Comparison of ENCODE assay signal across 19 cellular contexts in the genomic region with DNA sequence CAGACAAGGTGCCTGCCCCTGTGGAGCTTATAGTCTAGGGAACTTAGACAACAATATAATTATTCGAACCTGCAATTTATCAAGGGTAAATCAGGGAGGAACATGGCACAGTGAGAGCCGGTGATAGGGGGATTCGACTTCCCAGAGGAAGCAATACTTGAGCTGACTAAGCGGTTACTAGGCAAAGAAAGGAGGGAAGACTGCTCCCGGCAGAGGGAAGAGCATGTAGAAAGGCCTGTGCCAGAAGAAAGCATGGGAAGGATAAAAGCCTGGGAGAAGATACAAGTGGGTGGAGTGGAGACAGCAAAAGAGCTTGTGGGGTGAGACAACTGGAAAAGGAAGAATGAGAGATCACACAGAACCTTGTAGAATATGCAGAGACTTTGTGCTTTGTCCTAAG.
"Had no signal": no experiment of that assay in that cellular context is flagged by ENCODE, and none has a peak within 500 bp of the region (broad histone marks: within the 10 kb centered on the region; RNA-seq: fewer than 3 reads in every experiment).

No MANE protein-coding gene starts in this region.

- H3K4me1 ChIP-seq: colonic mucosa, lower lobe of right lung, parathyroid adenoma, spleen, thyroid gland had no signal

- H3K79me2 ChIP-seq: parathyroid adenoma had no signal

- H3K27me3 ChIP-seq: brain microvascular endothelial cell, colonic mucosa, sigmoid colon, thyroid gland had no signal

- H3K9me3 ChIP-seq: colonic mucosa, lower lobe of right lung, neutrophil, sigmoid colon, spleen, thyroid gland had no signal

- DNase-seq: activated B cell treated with CpG ODN at 0.5 μM for 24 hours; activated CD4-positive, alpha-beta memory T cell treated with anti-CD3 and anti-CD28 coated beads for 36 hours; activated CD4-positive, alpha-beta T cell treated with anti-CD3 and anti-CD28 coated beads for 4 hours; activated naive CD4-positive, alpha-beta T cell; activated naive CD8-positive, alpha-beta T cell treated with anti-CD3 and anti-CD28 coated beads, Interleukin-2, amount 10 ng/mL, durations not matched to agents 7 days and 5 days; activated T-cell treated with anti-CD3 and anti-CD28 coated beads for 4 hours; brain microvascular endothelial cell; colonic mucosa; hippocampal formation; left colon; lower lobe of right lung; sigmoid colon; spleen; stimulated activated naive CD4-positive, alpha-beta T cell; T-cell; thyroid gland had no signal

- H3K27ac ChIP-seq: brain microvascular endothelial cell, colonic mucosa, lower lobe of right lung, neutrophil, parathyroid adenoma, spleen, thyroid gland had no signal

- H3K36me3 ChIP-seq: colonic mucosa, lower lobe of right lung, neutrophil, sigmoid colon, spleen, thyroid gland had no signal

- FAIRE-seq: islet of Langerhans had no signal

- H3K4me3 ChIP-seq: colonic mucosa, lower lobe of right lung, sigmoid colon, spleen, thyroid gland had no signal

- H2AFZ ChIP-seq: parathyroid adenoma had no signal
